ENCODE assay signal across 10 cellular contexts in genomic region chr7:151382079-151382885, GRCh38. TPM values are rescaled to one million over a fixed set of nuclear protein-coding genes. Genes with fewer than 3 reads are reported as not detected.
A peak's percentile ranks its signal among the peaks of the same experiment; 100 is the strongest.
DNase-seq lines count a peak whose midpoint lies in the region; ATAC-seq and TF ChIP-seq lines count a peak whose summit lies in the region.
"Had no signal": no experiment of that assay in that cellular context is flagged by ENCODE, and none has a peak within 500 bp of the region (broad histone marks: within the 10 kb centered on the region; RNA-seq: fewer than 3 reads in every experiment).

No MANE protein-coding gene starts in this region.

- no peaks in the 10 kb centered on the region for H3K4me1 Mint-ChIP-seq in activated T-cell treated with anti-CD3 and anti-CD28 coated beads, Interleukin-2, amount 50 U/mL, for 72 hours (ENCODE audit: low read depth)

- intact Hi-C loops in vagina (cut with DNase I) (no loop called here), body of pancreas (cut with DNase I) (no loop called here)

- H3K4me3 ChIP-seq in vagina (peak overlapping the region; percentile 26 to 39), body of pancreas (no peak overlapping the region)

- peaks cover 25% of the 10 kb centered on the region for H3K27me3 Mint-ChIP-seq in activated T-cell treated with anti-CD3 and anti-CD28 coated beads, Interleukin-2, amount 50 U/mL, for 72 hours (ENCODE audit: low read depth)

- no peak overlapping the region for H3K27ac Mint-ChIP-seq in activated T-cell treated with anti-CD3 and anti-CD28 coated beads, Interleukin-2, amount 50 U/mL, for 72 hours

- TF ChIP-seq CTCF in vagina (IDR thresholded peaks at IDR 0.05), result no peak
- no peak for TF ChIP-seq CTCF in body of pancreas (IDR thresholded peaks at IDR 0.05)

- H3K27me3 ChIP-seq in vagina, result no peaks in the 10 kb centered on the region
- no peaks in the 10 kb centered on the region for H3K27me3 ChIP-seq in body of pancreas

- no peak overlapping the region for H3K27ac ChIP-seq in vagina
- H3K27ac ChIP-seq in body of pancreas, result no peak overlapping the region

- peaks cover 0 to 8% of the 10 kb centered on the region in 2 donors for H3K36me3 ChIP-seq in vagina
- H3K36me3 ChIP-seq in body of pancreas (replicated peaks in 1 of 2; ENCODE audit: insufficient read depth in 1 of 2, low read depth in 2 of 2), result peaks cover 0 to 3% of the 10 kb centered on the region in 2 donors

- 17 to 22% methylated on average over 16 to 37 of the region's 37 CpGs for WGBS in body of pancreas, 2 donors

- TF ChIP-seq POLR2A in vagina (IDR thresholded peaks at IDR 0.05) (no peak), body of pancreas (IDR thresholded peaks at IDR 0.05) (no peak)

- H3K4me3 Mint-ChIP-seq in activated T-cell treated with anti-CD3 and anti-CD28 coated beads, Interleukin-2, amount 50 U/mL, for 72 hours, result peak overlapping the region; percentile 80 to 85

- peak; percentile 32 to 40 for ATAC-seq in activated T-cell treated with anti-CD3 and anti-CD28 coated beads, Interleukin-2, amount 50 U/mL, for 72 hours (replicated peaks in 1 of 2)
- no peak for ATAC-seq in body of pancreas

- H3K9me3 Mint-ChIP-seq in activated T-cell treated with anti-CD3 and anti-CD28 coated beads, Interleukin-2, amount 50 U/mL, for 72 hours, result no peaks in the 10 kb centered on the region

- H3K4me1 ChIP-seq in vagina (peaks cover 29% of the 10 kb centered on the region), body of pancreas (peaks cover 18% of the 10 kb centered on the region)

- H3K9me3 ChIP-seq in vagina, result no peaks in the 10 kb centered on the region
- no peaks in the 10 kb centered on the region for H3K9me3 ChIP-seq in body of pancreas

- DNase-seq in stimulated activated CD4-positive, alpha-beta T cell treated with anti-CD3 and anti-CD28 coated beads, Interleukin-12 subunit alpha, Interleukin-12 subunit beta, amount 100 ng/mL, for 4 hours, result peak; percentile 13
- DNase-seq in stimulated activated CD4-positive, alpha-beta T cell treated with anti-CD3 and anti-CD28 coated beads, Interleukin-1b, Interleukin-23, amount 100 ng/mL, for 48 hours, result no peak
- peak; percentile 24 to 29 for DNase-seq in activated T-cell treated with anti-CD3 and anti-CD28 coated beads, Interleukin-2, amount 50 U/mL, for 72 hours
- DNase-seq in iPS-NIHi7 (ENCODE audit: extremely low spot score) (peak; percentile 45), vagina (ENCODE audit: extremely low spot score in 2 of 2) (no peak), body of pancreas (no peak), hypothalamus (lab: John Stamatoyannopoulos, UW) (no peak), A172 (ENCODE audit: low spot score) (no peak)

- H3K36me3 Mint-ChIP-seq in activated T-cell treated with anti-CD3 and anti-CD28 coated beads, Interleukin-2, amount 50 U/mL, for 72 hours (ENCODE audit: insufficient read depth in 2 of 2), result peaks cover 0 to 1% of the 10 kb centered on the region in 2 donors

RNA-seq across cellular contexts. Expression of gene WDR86, which starts 27.6 kb away (rescaled TPM):
- total RNA-seq in activated T-cell treated with anti-CD3 and anti-CD28 coated beads, Interleukin-2, amount 50 U/mL, for 72 hours, result 1 to 10 TPM in 1 of 2 donors, under 1 TPM in 1; 0.53 to 1.0 TPM
- total RNA-seq in vagina (19.4 TPM), body of pancreas (10 to 100 TPM in 1 of 2 donors, 1 to 10 TPM in 1; 3.9 to 11.2 TPM)
- 0.10 TPM in 1 of 2 replicates, not detected in the other for total RNA-seq in A172 (2014; rRNA removed; shearing (Covaris generic))
- total RNA-seq: NCI-H460 had no signal

RNA-seq across cellular contexts. Expression of gene NUB1, which starts 40.7 kb away (rescaled TPM):
- 10 to 100 TPM; 79.0 to 84.1 TPM for total RNA-seq in activated T-cell treated with anti-CD3 and anti-CD28 coated beads, Interleukin-2, amount 50 U/mL, for 72 hours
- total RNA-seq in vagina, result 46.2 TPM
- total RNA-seq in body of pancreas, result 10 to 100 TPM; 36.8 to 43.8 TPM
- total RNA-seq in A172 (2014; rRNA removed; shearing (Covaris generic)), result 48.5 and 58.0 TPM in 2 replicates

RNA-seq across cellular contexts. Expression of gene CRYGN, which starts 57.7 kb away (rescaled TPM):
- total RNA-seq in activated T-cell treated with anti-CD3 and anti-CD28 coated beads, Interleukin-2, amount 50 U/mL, for 72 hours, result under 1 TPM; 0.35 to 0.53 TPM
- total RNA-seq in vagina (not detected), body of pancreas (not detected)
- 1.2 TPM in 1 of 2 replicates, not detected in the other for total RNA-seq in A172 (2014; rRNA removed; shearing (Covaris generic))
- total RNA-seq: mononuclear cell had no signal

Comparison
In these comparisons a context has a peak if more than half of its experiments do, and no peak if none do; other contexts are left out.
1. DNase-seq: peak in stimulated activated CD4-positive, alpha-beta T cell treated with anti-CD3 and anti-CD28 coated beads, Interleukin-12 subunit alpha, Interleukin-12 subunit beta, amount 100 ng/mL, for 4 hours (single experiment), activated T-cell treated with anti-CD3 and anti-CD28 coated beads, Interleukin-2, amount 50 U/mL, for 72 hours (2 of 2) and iPS-NIHi7 (single experiment); none in stimulated activated CD4-positive, alpha-beta T cell treated with anti-CD3 and anti-CD28 coated beads, Interleukin-1b, Interleukin-23, amount 100 ng/mL, for 48 hours (single experiment), vagina (0 of 2), body of pancreas (0 of 4), hypothalamus (0 of 51) and A172 (single experiment).
2. H3K4me3 ChIP-seq: peak in vagina (2 of 2); none in body of pancreas (0 of 2).